In the genomic region with DNA sequence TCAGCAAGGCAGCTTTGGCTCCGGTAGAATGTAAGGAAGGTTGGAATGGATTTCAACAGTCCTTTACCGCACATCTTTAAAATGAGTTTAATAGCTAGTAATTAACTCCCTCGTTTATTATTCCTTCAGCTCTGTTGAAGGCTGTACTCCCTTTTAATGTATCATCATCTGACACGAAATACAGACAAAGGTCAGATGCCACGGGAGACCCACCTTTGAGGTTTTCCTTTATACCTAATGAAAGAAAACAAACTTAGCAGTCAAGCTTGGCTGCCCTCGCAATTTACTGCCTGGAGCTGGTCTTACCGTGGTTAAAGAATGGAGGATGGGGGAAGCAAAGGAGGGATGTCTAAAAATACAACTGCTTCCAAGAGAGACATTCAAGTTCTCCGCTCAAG, we compare ENCODE assay signal across 12 cellular contexts. TPM values are rescaled to one million over a fixed set of nuclear protein-coding genes. Genes with fewer than 3 reads are reported as not detected.
A peak's percentile ranks its signal among the peaks of the same experiment; 100 is the strongest.
DNase-seq lines count a peak whose midpoint lies in the region; ATAC-seq and TF ChIP-seq lines count a peak whose summit lies in the region.
"Had no signal": no experiment of that assay in that cellular context is flagged by ENCODE, and none has a peak within 500 bp of the region (broad histone marks: within the 10 kb centered on the region; RNA-seq: fewer than 3 reads in every experiment).

No MANE protein-coding gene starts in this region.

- H4K12ac ChIP-seq in trophoblast cell (ENCODE audit: low read depth, low read length) = no peak overlapping the region

- H3K36me3 Mint-ChIP-seq in activated CD4-positive, alpha-beta memory T cell treated with anti-CD3 and anti-CD28 coated beads, Interleukin-2, amount 10 ng/mL, durations not matched to agents 7 days and 5 days (ENCODE audit: low read depth) = no peaks in the 10 kb centered on the region

- H3K9ac ChIP-seq in SK-N-MC (ENCODE audit: insufficient read length) (peak overlapping the region; percentile 75), trophoblast cell (ENCODE audit: low read length) (no peak overlapping the region)

- H3K23ac ChIP-seq in trophoblast cell (ENCODE audit: low read length) = no peak overlapping the region

- H3K27ac Mint-ChIP-seq in activated CD4-positive, alpha-beta memory T cell treated with anti-CD3 and anti-CD28 coated beads, Interleukin-2, amount 10 ng/mL, durations not matched to agents 7 days and 5 days = no peak overlapping the region
- H3K27ac Mint-ChIP-seq: activated CD4-positive, alpha-beta T cell treated with anti-CD3 and anti-CD28 coated beads, Interleukin-2, amount 10 ng/mL, durations not matched to agents 24 days and 14 days had no signal

- no peaks in the 10 kb centered on the region for H3K9me3 ChIP-seq in SK-N-MC (ENCODE audit: low read depth, low read length)
- peaks cover 3% of the 10 kb centered on the region for H3K9me3 ChIP-seq in trophoblast cell (ENCODE audit: insufficient read depth, low read depth, low read length)
- H3K9me3 ChIP-seq in upper lobe of left lung = no peaks in the 10 kb centered on the region

- H3K9me3 Mint-ChIP-seq in activated CD4-positive, alpha-beta memory T cell treated with anti-CD3 and anti-CD28 coated beads, Interleukin-2, amount 10 ng/mL, durations not matched to agents 7 days and 5 days = no peaks in the 10 kb centered on the region
- H3K9me3 Mint-ChIP-seq: activated CD4-positive, alpha-beta T cell treated with anti-CD3 and anti-CD28 coated beads, Interleukin-2, amount 10 ng/mL, durations not matched to agents 24 days and 14 days had no signal

- no peak overlapping the region for H2BK120ac ChIP-seq in trophoblast cell (ENCODE audit: insufficient read depth, low read length, poor library complexity)

- H3K79me2 ChIP-seq in trophoblast cell (ENCODE audit: control insufficient read depth, insufficient read depth, low read length, poor library complexity) = peaks cover 7% of the 10 kb centered on the region

- peaks cover 67% of the 10 kb centered on the region for H3K27me3 Mint-ChIP-seq in activated CD4-positive, alpha-beta memory T cell treated with anti-CD3 and anti-CD28 coated beads, Interleukin-2, amount 10 ng/mL, durations not matched to agents 7 days and 5 days

- peak overlapping the region; percentile 68 for H3K4me2 ChIP-seq in trophoblast cell (ENCODE audit: low read length)

- peaks cover 14% of the 10 kb centered on the region for H3K79me1 ChIP-seq in trophoblast cell (ENCODE audit: low read length)

- H3K36me3 ChIP-seq in SK-N-MC (ENCODE audit: insufficient read depth, low read length) (no peaks in the 10 kb centered on the region), trophoblast cell (ENCODE audit: control insufficient read depth in 1 of 2, insufficient read depth in 2 of 2, low read length in 2 of 2) (no peaks in the 10 kb centered on the region), upper lobe of left lung (no peaks in the 10 kb centered on the region)

- no peak for TF ChIP-seq EP300 in upper lobe of left lung (IDR thresholded peaks at IDR 0.05)

- no peak overlapping the region for H3K4me3 Mint-ChIP-seq in activated CD4-positive, alpha-beta memory T cell treated with anti-CD3 and anti-CD28 coated beads, Interleukin-2, amount 10 ng/mL, durations not matched to agents 7 days and 5 days
- H3K4me3 Mint-ChIP-seq: activated CD4-positive, alpha-beta T cell treated with anti-CD3 and anti-CD28 coated beads, Interleukin-2, amount 10 ng/mL, durations not matched to agents 24 days and 14 days had no signal

- no peak overlapping the region for H2AK5ac ChIP-seq in trophoblast cell (ENCODE audit: low read length)

- H2BK12ac ChIP-seq in trophoblast cell (ENCODE audit: low read length) = peak overlapping the region; percentile 6

- H4K91ac ChIP-seq in trophoblast cell (ENCODE audit: low read depth, low read length) = no peak overlapping the region

- no peak for ATAC-seq in upper lobe of left lung (ENCODE audit: low FRiP score in 2 of 2)
- ATAC-seq in HG03460 (IDR thresholded peaks at IDR 0.05; ENCODE audit: unreplicated experiment) = no peak

- DNase-seq in SK-N-MC (ENCODE audit: low read depth, low spot score) (no peak), trophoblast cell (no peak), upper lobe of left lung (no peak), NCI-H187 (lab: John Stamatoyannopoulos, UW) (no peak)
- DNase-seq in activated CD4-positive, alpha-beta memory T cell treated with anti-CD3 and anti-CD28 coated beads, Interleukin-2, amount 10 ng/mL, durations not matched to agents 7 days and 5 days = no peak
- DNase-seq: activated CD4-positive, alpha-beta T cell treated with anti-CD3 and anti-CD28 coated beads, Interleukin-2, amount 10 ng/mL, durations not matched to agents 24 days and 14 days; amniotic stem cell; NCI-H2081 treated with DMSO at 0.1 percent for 48 hours; SIG-M5 had no signal

- POLR2A ChIA-PET in activated CD4-positive, alpha-beta memory T cell treated with anti-CD3 and anti-CD28 coated beads, Interleukin-2, amount 10 ng/mL, durations not matched to agents 7 days and 5 days (lab: Charles Lee) = no interaction called here

- H3K4me1 ChIP-seq in trophoblast cell (ENCODE audit: control insufficient read depth in 1 of 2, insufficient read depth in 2 of 2, low read length in 2 of 2) (peaks cover 6 to 14% of the 10 kb centered on the region in 2 experiments), upper lobe of left lung (peaks cover 22 to 34% (median 26%) of the 10 kb centered on the region in 4 donors)

- no peak for TF ChIP-seq POLR2A in upper lobe of left lung (IDR thresholded peaks at IDR 0.05)

- H3K4ac ChIP-seq in trophoblast cell (ENCODE audit: low read depth, low read length) = no peak overlapping the region

- peak overlapping the region; percentile 2 for H3K18ac ChIP-seq in trophoblast cell (ENCODE audit: low read length)

- no peaks in the 10 kb centered on the region for H3K4me1 Mint-ChIP-seq in activated CD4-positive, alpha-beta memory T cell treated with anti-CD3 and anti-CD28 coated beads, Interleukin-2, amount 10 ng/mL, durations not matched to agents 7 days and 5 days
- H3K4me1 Mint-ChIP-seq: activated CD4-positive, alpha-beta T cell treated with anti-CD3 and anti-CD28 coated beads, Interleukin-2, amount 10 ng/mL, durations not matched to agents 24 days and 14 days had no signal

- TF ChIP-seq CTCF in upper lobe of left lung (IDR thresholded peaks at IDR 0.05) = no peak

- no peak overlapping the region for H2BK5ac ChIP-seq in trophoblast cell (ENCODE audit: low read depth, low read length, poor library complexity)

- peaks cover 25% of the 10 kb centered on the region for H3K27me3 ChIP-seq in trophoblast cell (ENCODE audit: insufficient read depth, low read length)
- H3K27me3 ChIP-seq in upper lobe of left lung = peaks cover 0 to 47% (median 24%) of the 10 kb centered on the region in 4 donors

- CTCF ChIA-PET in activated CD4-positive, alpha-beta memory T cell treated with anti-CD3 and anti-CD28 coated beads, Interleukin-2, amount 10 ng/mL, durations not matched to agents 7 days and 5 days (lab: Charles Lee) = no interaction called here

- H2AFZ ChIP-seq in trophoblast cell (ENCODE audit: insufficient read depth, low read length, poor library complexity) = peak overlapping the region; percentile 61

- H3K4me3 ChIP-seq in GM08714 (ENCODE audit: low read length) = peak overlapping the region; percentile 62; the same call in 1 of the 2 replicates
- peak overlapping the region; percentile 86 for H3K4me3 ChIP-seq in SK-N-MC
- H3K4me3 ChIP-seq in iPS-11a (ENCODE audit: low read depth, low read length) = peak overlapping the region; percentile 74
- peak overlapping the region; percentile 70 for H3K4me3 ChIP-seq in trophoblast cell (ENCODE audit: low read depth, low read length)
- peak overlapping the region in 2 of 4 donors; percentile 49 to 51 for H3K4me3 ChIP-seq in upper lobe of left lung

- no CpG with 5 or more reads among the region's 8 CpGs for WGBS in trophoblast cell (ENCODE audit: extremely low coverage, insufficient coverage, insufficient read length)
- 12 to 22% methylated on average over 8 of the region's 8 CpGs for WGBS in upper lobe of left lung, 2 donors

- peak overlapping the region; percentile 6 for H3K14ac ChIP-seq in trophoblast cell (ENCODE audit: low read length)

- H4K8ac ChIP-seq in trophoblast cell (ENCODE audit: low read depth, low read length) = peak overlapping the region; percentile 4

- H3K27ac ChIP-seq in SK-N-MC (no peak overlapping the region), trophoblast cell (ENCODE audit: low read depth, low read length) (no peak overlapping the region), upper lobe of left lung (no peak overlapping the region)

RNA-seq across cellular contexts. Expression of gene TMEM200C, which starts 1.1 kb away (rescaled TPM):
- 1.6 and 1.8 TPM in 2 replicates for polyA plus RNA-seq in trophoblast cell (2013)
- not detected for total RNA-seq in activated CD4-positive, alpha-beta memory T cell treated with anti-CD3 and anti-CD28 coated beads, Interleukin-2, amount 10 ng/mL, durations not matched to agents 7 days and 5 days
- under 1 TPM in 4 of 6 donors, not detected in 2; under 0.01 to 0.44 (median 0.28) TPM for total RNA-seq in upper lobe of left lung
- total RNA-seq: activated CD4-positive, alpha-beta T cell treated with anti-CD3 and anti-CD28 coated beads, Interleukin-2, amount 10 ng/mL, durations not matched to agents 24 days and 14 days had no signal
